ENCODE assay signal across 10 cellular contexts in the genomic region with DNA sequence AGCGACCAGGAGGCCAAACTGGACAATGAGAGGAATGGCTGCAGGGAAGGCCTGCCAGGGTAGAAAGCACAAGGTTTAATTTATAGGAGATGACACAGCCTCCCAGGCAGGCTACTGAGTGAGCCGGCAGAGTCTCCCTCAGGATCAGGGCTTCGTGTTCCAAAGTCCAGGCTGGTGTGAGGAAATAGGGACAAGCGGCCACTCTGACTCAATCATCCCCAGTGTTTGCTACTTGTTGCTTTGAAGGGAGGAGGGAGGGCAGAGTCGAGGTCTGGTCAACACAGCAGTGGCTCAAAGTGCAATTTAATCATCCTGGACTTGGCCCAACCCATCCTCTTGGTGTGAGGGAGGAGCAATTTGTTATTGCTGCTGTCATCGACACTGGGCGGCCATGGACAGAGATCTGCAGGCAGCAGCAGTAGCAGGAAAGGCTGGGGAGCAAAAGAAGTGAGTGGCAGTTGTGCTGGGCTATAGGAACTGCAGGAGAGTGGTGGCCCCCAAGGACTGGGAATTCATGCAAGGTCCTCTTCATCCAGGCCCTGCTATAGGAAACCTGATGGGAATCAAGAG. TPM values are rescaled to one million over a fixed set of nuclear protein-coding genes. Genes with fewer than 3 reads are reported as not detected.
DNase-seq lines count a peak whose midpoint lies in the region; ATAC-seq and TF ChIP-seq lines count a peak whose summit lies in the region.
"Had no signal": no experiment of that assay in that cellular context is flagged by ENCODE, and none has a peak within 500 bp of the region (broad histone marks: within the 10 kb centered on the region; RNA-seq: fewer than 3 reads in every experiment).

No MANE protein-coding gene starts in this region.

- peak; percentile 3 for ATAC-seq in GM19023 (IDR thresholded peaks at IDR 0.05; ENCODE audit: unreplicated experiment)
- ATAC-seq in upper lobe of right lung = no peak
- no peak for ATAC-seq in stimulated activated naive CD8-positive, alpha-beta T cell treated with anti-CD3 and anti-CD28 coated beads, Interleukin-15, Interleukin-2, amounts not matched to agents 100 U/mL and 50 U/mL, for 24 hours

- H3K4me3 ChIP-seq in foreskin fibroblast (ENCODE audit: low read depth in 1 of 2, low read length in 2 of 2) (no peak overlapping the region), skeletal muscle tissue (ENCODE audit: low read length in 3 of 3) (peak overlapping the region in 1 of 3 donors; percentile 6), upper lobe of right lung (no peak overlapping the region)

- TF ChIP-seq CTCF in foreskin fibroblast (IDR thresholded peaks at IDR 0.05; ENCODE audit: low read depth, low read length) = no peak
- no peak for TF ChIP-seq CTCF in upper lobe of right lung (IDR thresholded peaks at IDR 0.05)

- H3K9ac ChIP-seq in skeletal muscle tissue (ENCODE audit: low read depth in 1 of 3, low read length in 3 of 3) = peak overlapping the region in 1 of 3 donors; percentile 63
- H3K9ac ChIP-seq: SK-N-SH had no signal

- DNase-seq in NCI-H510A treated with DMSO at 0.1 percent for 48 hours (lab: John Stamatoyannopoulos, UW) = peak; percentile 35
- peak; percentile 97 to 98 for DNase-seq in foreskin fibroblast
- DNase-seq in upper lobe of right lung = no peak
- no peak for DNase-seq in NCI-H128 (lab: John Stamatoyannopoulos, UW; ENCODE audit: unreplicated experiment)
- DNase-seq in DMS79 (lab: John Stamatoyannopoulos, UW) = no peak
- no peak for DNase-seq in stimulated activated naive CD8-positive, alpha-beta T cell treated with anti-CD3 and anti-CD28 coated beads, Interleukin-15, Interleukin-2, amounts not matched to agents 100 U/mL and 50 U/mL, for 24 hours
- DNase-seq: effector CD4-positive, alpha-beta T cell; SK-N-SH had no signal

- H3K4me1 ChIP-seq in skeletal muscle tissue (ENCODE audit: control insufficient read depth in 3 of 3, insufficient read depth in 3 of 3, low read length in 3 of 3) = peaks cover 43 to 58% (median 46%) of the 10 kb centered on the region in 3 donors
- H3K4me1 ChIP-seq in upper lobe of right lung = no peaks in the 10 kb centered on the region

- H3K9me3 ChIP-seq in skeletal muscle tissue (ENCODE audit: control insufficient read depth in 3 of 3, low read length in 3 of 3) (no peaks in the 10 kb centered on the region), upper lobe of right lung (no peaks in the 10 kb centered on the region)
- H3K9me3 ChIP-seq: SK-N-SH had no signal

- peak overlapping the region; percentile 80 for H3K27ac ChIP-seq in skeletal muscle tissue (ENCODE audit: low read depth, low read length)
- no peak overlapping the region for H3K27ac ChIP-seq in upper lobe of right lung

- H3K36me3 ChIP-seq in skeletal muscle tissue (ENCODE audit: control insufficient read depth in 3 of 3, insufficient read depth in 3 of 3, low read length in 3 of 3) (no peaks in the 10 kb centered on the region), upper lobe of right lung (no peaks in the 10 kb centered on the region)

- no peaks in the 10 kb centered on the region for H3K27me3 ChIP-seq in skeletal muscle tissue (ENCODE audit: control insufficient read depth in 3 of 3, insufficient read depth in 3 of 3, low read length in 3 of 3)
- no peaks in the 10 kb centered on the region for H3K27me3 ChIP-seq in upper lobe of right lung

- intact Hi-C loops in upper lobe of right lung (cut with DNase I) = no loop called here

RNA-seq across cellular contexts. Expression of a gene that starts 27.5 kb away (rescaled TPM):
- total RNA-seq in skeletal muscle tissue (49.6 TPM), upper lobe of right lung (0.64 TPM)

Comparison
In these comparisons a context has a peak if more than half of its experiments do, and no peak if none do; other contexts are left out.
1. DNase-seq: peak in NCI-H510A treated with DMSO at 0.1 percent for 48 hours (single experiment) and foreskin fibroblast (2 of 2); none in upper lobe of right lung (single experiment), NCI-H128 (single experiment), DMS79 (single experiment) and stimulated activated naive CD8-positive, alpha-beta T cell treated with anti-CD3 and anti-CD28 coated beads, Interleukin-15, Interleukin-2, amounts not matched to agents 100 U/mL and 50 U/mL, for 24 hours (single experiment).
2. RNA of a gene that starts 27.5 kb away (total RNA-seq): 49.6 TPM in skeletal muscle tissue (single experiment); 0.64 TPM in upper lobe of right lung (single experiment); every median in the first group is over 10 times any median in the second.